1 cellular context compared by ENCODE assay signal in the genomic region with DNA sequence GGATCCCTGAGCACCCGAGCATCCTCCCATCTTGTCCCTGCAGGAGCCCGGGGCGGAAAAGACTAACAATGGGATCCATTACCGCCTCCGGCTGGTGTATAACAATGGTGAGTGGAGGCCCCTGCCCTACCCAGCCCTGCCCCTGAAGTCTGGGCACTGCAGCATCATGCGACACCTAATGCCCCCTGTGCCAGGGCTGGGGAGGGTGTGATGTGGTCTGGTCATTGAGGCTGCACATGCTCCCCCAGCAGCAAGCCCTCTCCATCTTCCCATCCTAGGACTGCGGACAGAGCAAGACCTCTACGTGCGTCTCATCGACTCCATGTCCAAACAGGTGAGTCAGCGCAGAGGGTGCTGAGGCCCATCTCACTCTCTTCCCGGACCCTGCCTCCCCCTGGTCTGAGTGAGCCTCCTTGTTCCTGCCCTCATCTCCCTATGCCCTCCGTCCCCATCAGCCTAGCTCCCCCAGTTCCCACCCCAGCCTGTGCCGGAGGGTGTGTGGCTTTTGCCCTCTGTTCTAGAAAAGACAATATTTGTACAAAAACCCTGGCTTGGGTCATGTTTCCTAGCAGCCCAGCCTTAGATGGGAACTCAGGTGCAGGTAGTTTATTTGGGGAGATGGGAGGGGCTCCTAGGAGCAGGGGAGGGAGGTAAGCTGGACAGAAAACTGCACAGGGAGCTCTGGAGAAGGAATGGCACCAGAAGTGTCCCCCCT.
TF ChIP-seq lines count a peak whose summit lies in the region.

No MANE protein-coding gene starts in this region.

TF ChIP-seq in HepG2, 621 proteins besides CTCF, POLR2A, EP300 and RAD21:
- TF ChIP-seq HOMEZ (CRISPR knock-in tag; IDR thresholded peaks at IDR 0.05; ENCODE audit: low read depth) (no peak), ZNF790 (CRISPR knock-in tag; IDR thresholded peaks at IDR 0.05; ENCODE audit: borderline replicate concordance) (no peak), ARHGAP35 (CRISPR knock-in tag; IDR thresholded peaks at IDR 0.05; ENCODE audit: borderline replicate concordance) (no peak), NFIB (CRISPR knock-in tag; IDR thresholded peaks at IDR 0.05; ENCODE audit: borderline replicate concordance) (no peak), HNRNPH1 (optimal IDR thresholded peaks at IDR 0.05; ENCODE audit: low read depth, low read length) (peak; percentile 32), ELF4 (CRISPR knock-in tag; IDR thresholded peaks at IDR 0.05; ENCODE audit: borderline replicate concordance) (no peak), SP1 (IDR thresholded peaks at IDR 0.05) (no peak), SP1 (CRISPR knock-in tag; IDR thresholded peaks at IDR 0.05) (no peak), REPIN1 (CRISPR knock-in tag; IDR thresholded peaks at IDR 0.05; ENCODE audit: borderline replicate concordance, low read depth) (no peak)
- TF ChIP-seq, protein P1, sequence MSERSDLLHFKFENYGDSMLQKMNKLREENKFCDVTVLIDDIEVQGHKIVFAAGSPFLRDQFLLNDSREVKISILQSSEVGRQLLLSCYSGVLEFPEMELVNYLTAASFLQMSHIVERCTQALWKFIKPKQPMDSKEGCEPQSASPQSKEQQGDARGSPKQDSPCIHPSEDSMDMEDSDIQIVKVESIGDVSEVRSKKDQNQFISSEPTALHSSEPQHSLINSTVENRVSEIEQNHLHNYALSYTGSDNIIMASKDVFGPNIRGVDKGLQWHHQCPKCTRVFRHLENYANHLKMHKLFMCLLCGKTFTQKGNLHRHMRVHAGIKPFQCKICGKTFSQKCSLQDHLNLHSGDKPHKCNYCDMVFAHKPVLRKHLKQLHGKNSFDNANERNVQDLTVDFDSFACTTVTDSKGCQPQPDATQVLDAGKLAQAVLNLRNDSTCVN (CRISPR knock-in tag; IDR thresholded peaks at IDR 0.05; ENCODE audit: borderline replicate concordance): peak; percentile 91
